In the genomic region with DNA sequence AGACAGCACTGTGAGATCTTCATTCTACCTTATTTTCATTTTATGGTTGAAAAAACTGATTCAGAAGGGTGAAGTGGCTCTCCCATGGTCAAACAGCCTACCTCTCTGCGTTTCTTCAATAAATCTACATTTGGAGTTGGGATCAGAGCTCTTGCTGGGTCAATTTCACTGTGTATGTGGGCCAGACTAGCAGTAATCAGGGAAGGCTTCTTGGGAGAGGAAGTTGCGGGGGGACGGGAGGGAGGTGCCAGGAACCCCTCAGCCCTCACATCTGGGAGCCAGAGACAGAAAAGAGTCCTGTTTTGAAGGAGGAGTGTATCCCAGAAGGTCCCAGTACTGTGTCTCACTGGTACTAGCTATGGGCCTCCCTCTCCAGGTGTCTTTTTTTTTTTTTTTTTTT, we compare ENCODE assay signal across 8 cellular contexts. TPM values are rescaled to one million over a fixed set of nuclear protein-coding genes. Genes with fewer than 3 reads are reported as not detected.
DNase-seq lines count a peak whose midpoint lies in the region; ATAC-seq and TF ChIP-seq lines count a peak whose summit lies in the region.

No MANE protein-coding gene starts in this region.

- H3K4me1 Mint-ChIP-seq in GM23338 = peaks cover 8% of the 10 kb centered on the region; the same call in 2 of the 3 replicates

- no peak overlapping the region for H2AFZ ChIP-seq in GM23338

- H3K36me3 ChIP-seq in GM23338 (ENCODE audit: insufficient read depth) = no peaks in the 10 kb centered on the region

- TF ChIP-seq CTCF in GM23338 (conservative IDR thresholded peaks at IDR 0.05; ENCODE audit: low read depth in 2 of 2) = no peak
- no peak for TF ChIP-seq CTCF in VCaP (conservative IDR thresholded peaks at IDR 0.05)
- TF ChIP-seq CTCF in foreskin fibroblast (IDR thresholded peaks at IDR 0.05; ENCODE audit: low read depth, low read length) = no peak

- H3K9me3 Mint-ChIP-seq in GM23338 = no peaks in the 10 kb centered on the region

- DNase-seq in GM23338 (ENCODE audit: low spot score) (no peak), foreskin fibroblast (no peak), OCI-M1 (lab: John Stamatoyannopoulos, UW) (no peak), NCI-H345 (lab: John Stamatoyannopoulos, UW) (no peak), RPMI8226 (no peak), HuH-7 (ENCODE audit: low spot score) (no peak)

- no peak for ATAC-seq in GM23338

- peaks cover 15% of the 10 kb centered on the region; the same call in 2 of the 3 replicates for H3K36me3 Mint-ChIP-seq in GM23338 (ENCODE audit: low read depth)

- H3K4me3 Mint-ChIP-seq in GM23338 = peak overlapping the region; percentile 91

- H3K4me3 ChIP-seq in GM23338 = peak overlapping the region; percentile 79
- H3K4me3 ChIP-seq in foreskin fibroblast (ENCODE audit: low read depth in 1 of 2, low read length in 2 of 2) = peak overlapping the region; percentile 97 to 98
- H3K4me3 ChIP-seq in skin epidermis = peak overlapping the region; percentile 58 to 100 (median 97)

- peak overlapping the region; percentile 94 for H3K4me2 ChIP-seq in GM23338

- H3K4me1 ChIP-seq in GM23338 (ENCODE audit: insufficient read depth) = 0 out of 2 replicates have a peak, but pooled peaks cover 8% of the 10 kb centered on the region

- H3K27ac ChIP-seq in GM23338 (ENCODE audit: low read depth) (peak overlapping the region; percentile 35), VCaP (peak overlapping the region; percentile 83), skin epidermis (peak overlapping the region in 19 of 21 experiments; percentile 77 to 98 (median 91))

- peaks cover 11% of the 10 kb centered on the region; the same call in 1 of the 2 replicates for H3F3A ChIP-seq in GM23338 (replicated peaks; ENCODE audit: low read depth)

- H4K20me1 ChIP-seq in GM23338 (replicated peaks; ENCODE audit: insufficient read depth) = peaks cover 7% of the 10 kb centered on the region

- no peaks in the 10 kb centered on the region for H3K9me2 ChIP-seq in GM23338 (ENCODE audit: insufficient read depth)

- peak overlapping the region; percentile 64 for H3K27ac Mint-ChIP-seq in GM23338

- no peaks in the 10 kb centered on the region for H3K27me3 ChIP-seq in GM23338 (ENCODE audit: insufficient read depth)

- peaks cover 11% of the 10 kb centered on the region for H3K27me3 Mint-ChIP-seq in GM23338 (ENCODE audit: insufficient read depth, low read depth, poor library complexity)

- H3K79me2 ChIP-seq in GM23338 (replicated peaks; ENCODE audit: insufficient read depth) = peaks cover 33% of the 10 kb centered on the region

TF ChIP-seq in GM23338, 12 proteins besides CTCF, POLR2A, EP300 and RAD21 (continues in another document):
- TF ChIP-seq EZH2phosphoT487 (IDR thresholded peaks at IDR 0.05; ENCODE audit: unreplicated experiment) (no peak), POLR2AphosphoS5 (IDR thresholded peaks at IDR 0.05; ENCODE audit: low read depth) (no peak), ZNF114 (CRISPR knock-in tag; IDR thresholded peaks at IDR 0.05) (no peak), EZH2 (IDR thresholded peaks at IDR 0.05; ENCODE audit: low read depth, unreplicated experiment) (no peak), CREB1 (CRISPR knock-in tag; IDR thresholded peaks at IDR 0.05; ENCODE audit: low read depth) (no peak), JUNB (IDR thresholded peaks at IDR 0.05; ENCODE audit: unreplicated experiment) (no peak)
- TF ChIP-seq, protein P1, sequence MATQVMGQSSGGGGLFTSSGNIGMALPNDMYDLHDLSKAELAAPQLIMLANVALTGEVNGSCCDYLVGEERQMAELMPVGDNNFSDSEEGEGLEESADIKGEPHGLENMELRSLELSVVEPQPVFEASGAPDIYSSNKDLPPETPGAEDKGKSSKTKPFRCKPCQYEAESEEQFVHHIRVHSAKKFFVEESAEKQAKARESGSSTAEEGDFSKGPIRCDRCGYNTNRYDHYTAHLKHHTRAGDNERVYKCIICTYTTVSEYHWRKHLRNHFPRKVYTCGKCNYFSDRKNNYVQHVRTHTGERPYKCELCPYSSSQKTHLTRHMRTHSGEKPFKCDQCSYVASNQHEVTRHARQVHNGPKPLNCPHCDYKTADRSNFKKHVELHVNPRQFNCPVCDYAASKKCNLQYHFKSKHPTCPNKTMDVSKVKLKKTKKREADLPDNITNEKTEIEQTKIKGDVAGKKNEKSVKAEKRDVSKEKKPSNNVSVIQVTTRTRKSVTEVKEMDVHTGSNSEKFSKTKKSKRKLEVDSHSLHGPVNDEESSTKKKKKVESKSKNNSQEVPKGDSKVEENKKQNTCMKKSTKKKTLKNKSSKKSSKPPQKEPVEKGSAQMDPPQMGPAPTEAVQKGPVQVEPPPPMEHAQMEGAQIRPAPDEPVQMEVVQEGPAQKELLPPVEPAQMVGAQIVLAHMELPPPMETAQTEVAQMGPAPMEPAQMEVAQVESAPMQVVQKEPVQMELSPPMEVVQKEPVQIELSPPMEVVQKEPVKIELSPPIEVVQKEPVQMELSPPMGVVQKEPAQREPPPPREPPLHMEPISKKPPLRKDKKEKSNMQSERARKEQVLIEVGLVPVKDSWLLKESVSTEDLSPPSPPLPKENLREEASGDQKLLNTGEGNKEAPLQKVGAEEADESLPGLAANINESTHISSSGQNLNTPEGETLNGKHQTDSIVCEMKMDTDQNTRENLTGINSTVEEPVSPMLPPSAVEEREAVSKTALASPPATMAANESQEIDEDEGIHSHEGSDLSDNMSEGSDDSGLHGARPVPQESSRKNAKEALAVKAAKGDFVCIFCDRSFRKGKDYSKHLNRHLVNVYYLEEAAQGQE (IDR thresholded peaks at IDR 0.05; ENCODE audit: unreplicated experiment) = no peak
- TF ChIP-seq, protein P2, sequence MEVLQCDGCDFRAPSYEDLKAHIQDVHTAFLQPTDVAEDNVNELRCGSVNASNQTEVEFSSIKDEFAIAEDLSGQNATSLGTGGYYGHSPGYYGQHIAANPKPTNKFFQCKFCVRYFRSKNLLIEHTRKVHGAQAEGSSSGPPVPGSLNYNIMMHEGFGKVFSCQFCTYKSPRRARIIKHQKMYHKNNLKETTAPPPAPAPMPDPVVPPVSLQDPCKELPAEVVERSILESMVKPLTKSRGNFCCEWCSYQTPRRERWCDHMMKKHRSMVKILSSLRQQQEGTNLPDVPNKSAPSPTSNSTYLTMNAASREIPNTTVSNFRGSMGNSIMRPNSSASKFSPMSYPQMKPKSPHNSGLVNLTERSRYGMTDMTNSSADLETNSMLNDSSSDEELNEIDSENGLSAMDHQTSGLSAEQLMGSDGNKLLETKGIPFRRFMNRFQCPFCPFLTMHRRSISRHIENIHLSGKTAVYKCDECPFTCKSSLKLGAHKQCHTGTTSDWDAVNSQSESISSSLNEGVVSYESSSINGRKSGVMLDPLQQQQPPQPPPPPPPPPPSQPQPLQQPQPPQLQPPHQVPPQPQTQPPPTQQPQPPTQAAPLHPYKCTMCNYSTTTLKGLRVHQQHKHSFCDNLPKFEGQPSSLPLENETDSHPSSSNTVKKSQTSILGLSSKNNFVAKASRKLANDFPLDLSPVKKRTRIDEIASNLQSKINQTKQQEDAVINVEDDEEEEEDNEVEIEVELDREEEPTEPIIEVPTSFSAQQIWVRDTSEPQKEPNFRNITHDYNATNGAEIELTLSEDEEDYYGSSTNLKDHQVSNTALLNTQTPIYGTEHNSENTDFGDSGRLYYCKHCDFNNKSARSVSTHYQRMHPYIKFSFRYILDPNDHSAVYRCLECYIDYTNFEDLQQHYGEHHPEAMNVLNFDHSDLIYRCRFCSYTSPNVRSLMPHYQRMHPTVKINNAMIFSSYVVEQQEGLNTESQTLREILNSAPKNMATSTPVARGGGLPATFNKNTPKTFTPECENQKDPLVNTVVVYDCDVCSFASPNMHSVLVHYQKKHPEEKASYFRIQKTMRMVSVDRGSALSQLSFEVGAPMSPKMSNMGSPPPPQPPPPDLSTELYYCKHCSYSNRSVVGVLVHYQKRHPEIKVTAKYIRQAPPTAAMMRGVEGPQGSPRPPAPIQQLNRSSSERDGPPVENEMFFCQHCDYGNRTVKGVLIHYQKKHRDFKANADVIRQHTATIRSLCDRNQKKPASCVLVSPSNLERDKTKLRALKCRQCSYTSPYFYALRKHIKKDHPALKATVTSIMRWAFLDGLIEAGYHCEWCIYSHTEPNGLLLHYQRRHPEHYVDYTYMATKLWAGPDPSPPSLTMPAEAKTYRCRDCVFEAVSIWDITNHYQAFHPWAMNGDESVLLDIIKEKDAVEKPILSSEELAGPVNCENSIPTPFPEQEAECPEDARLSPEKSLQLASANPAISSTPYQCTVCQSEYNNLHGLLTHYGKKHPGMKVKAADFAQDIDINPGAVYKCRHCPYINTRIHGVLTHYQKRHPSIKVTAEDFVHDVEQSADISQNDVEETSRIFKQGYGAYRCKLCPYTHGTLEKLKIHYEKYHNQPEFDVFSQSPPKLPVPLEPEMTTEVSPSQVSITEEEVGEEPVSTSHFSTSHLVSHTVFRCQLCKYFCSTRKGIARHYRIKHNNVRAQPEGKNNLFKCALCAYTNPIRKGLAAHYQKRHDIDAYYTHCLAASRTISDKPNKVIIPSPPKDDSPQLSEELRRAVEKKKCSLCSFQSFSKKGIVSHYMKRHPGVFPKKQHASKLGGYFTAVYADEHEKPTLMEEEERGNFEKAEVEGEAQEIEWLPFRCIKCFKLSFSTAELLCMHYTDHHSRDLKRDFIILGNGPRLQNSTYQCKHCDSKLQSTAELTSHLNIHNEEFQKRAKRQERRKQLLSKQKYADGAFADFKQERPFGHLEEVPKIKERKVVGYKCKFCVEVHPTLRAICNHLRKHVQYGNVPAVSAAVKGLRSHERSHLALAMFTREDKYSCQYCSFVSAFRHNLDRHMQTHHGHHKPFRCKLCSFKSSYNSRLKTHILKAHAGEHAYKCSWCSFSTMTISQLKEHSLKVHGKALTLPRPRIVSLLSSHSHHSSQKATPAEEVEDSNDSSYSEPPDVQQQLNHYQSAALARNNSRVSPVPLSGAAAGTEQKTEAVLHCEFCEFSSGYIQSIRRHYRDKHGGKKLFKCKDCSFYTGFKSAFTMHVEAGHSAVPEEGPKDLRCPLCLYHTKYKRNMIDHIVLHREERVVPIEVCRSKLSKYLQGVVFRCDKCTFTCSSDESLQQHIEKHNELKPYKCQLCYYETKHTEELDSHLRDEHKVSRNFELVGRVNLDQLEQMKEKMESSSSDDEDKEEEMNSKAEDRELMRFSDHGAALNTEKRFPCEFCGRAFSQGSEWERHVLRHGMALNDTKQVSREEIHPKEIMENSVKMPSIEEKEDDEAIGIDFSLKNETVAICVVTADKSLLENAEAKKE (CRISPR knock-in tag; IDR thresholded peaks at IDR 0.05) = no peak

RNA-seq across cellular contexts. Expression of a gene that starts 0.9 kb away (rescaled TPM):
- total RNA-seq in GM23338 (2014; rRNA removed; shearing (Covaris generic)) = 162 and 164 TPM in 2 replicates
- 108 and 111 TPM in 2 replicates for polyA plus RNA-seq in GM23338 (2016; fragmentation: Nextera tagmentation; extraction: Ambion mirVana)

RNA-seq across cellular contexts. Expression of a gene that starts 13.1 kb away (rescaled TPM):
- total RNA-seq in GM23338 (2014; rRNA removed; shearing (Covaris generic)) = 627 and 649 TPM in 2 replicates
- polyA plus RNA-seq in GM23338 (2016; fragmentation: Nextera tagmentation; extraction: Ambion mirVana) = 1,301 and 1,361 TPM in 2 replicates

RNA-seq across cellular contexts. Expression of a gene that starts 15.2 kb away (rescaled TPM):
- 291 and 367 TPM in 2 replicates for total RNA-seq in GM23338 (2014; rRNA removed; shearing (Covaris generic))
- 158 and 164 TPM in 2 replicates for polyA plus RNA-seq in GM23338 (2016; fragmentation: Nextera tagmentation; extraction: Ambion mirVana)

RNA-seq across cellular contexts. Expression of a gene that starts 30.0 kb away (rescaled TPM):
- total RNA-seq in GM23338 (2014; rRNA removed; shearing (Covaris generic)) = 121 and 124 TPM in 2 replicates
- polyA plus RNA-seq in GM23338 (2016; fragmentation: Nextera tagmentation; extraction: Ambion mirVana) = 135 and 138 TPM in 2 replicates

RNA-seq across cellular contexts. Expression of a gene that starts 36.7 kb away (rescaled TPM):
- total RNA-seq in GM23338 (2014; rRNA removed; shearing (Covaris generic)) = 16.2 and 20.1 TPM in 2 replicates
- 9.1 and 11.3 TPM in 2 replicates for polyA plus RNA-seq in GM23338 (2016; fragmentation: Nextera tagmentation; extraction: Ambion mirVana)

Comparison
In these comparisons a context has a peak if more than half of its experiments do, and no peak if none do; other contexts are left out.
1. H3K27ac ChIP-seq: peak in every context shown above with its lines; median percentile 91 in skin epidermis; 83 in VCaP; 35 in GM23338.